Comparison of ENCODE assay signal across 11 cellular contexts in genomic region chr2:189685540-189686229, GRCh38. TPM values are rescaled to one million over a fixed set of nuclear protein-coding genes. Genes with fewer than 3 reads are reported as not detected.
DNase-seq lines count a peak whose midpoint lies in the region; ATAC-seq lines count a peak whose summit lies in the region.
"Had no signal": no experiment of that assay in that cellular context is flagged by ENCODE, and none has a peak within 500 bp of the region (broad histone marks: within the 10 kb centered on the region; RNA-seq: fewer than 3 reads in every experiment).

No MANE protein-coding gene starts in this region.

- ATAC-seq in GM19463 (IDR thresholded peaks at IDR 0.05; ENCODE audit: unreplicated experiment) (peak; percentile 74), HG03469 (IDR thresholded peaks at IDR 0.05; ENCODE audit: unreplicated experiment) (peak; percentile 60), HG02870 (IDR thresholded peaks at IDR 0.05; ENCODE audit: unreplicated experiment) (no peak), GM18519 (IDR thresholded peaks at IDR 0.05; ENCODE audit: low FRiP score, unreplicated experiment) (no peak)
- no peak for ATAC-seq in stimulated activated naive B cell treated with anti-CD40 and anti-IgM and Interleukin-4, amounts not matched to agents 10 μg/mL and 1 μg/mL and 100 μg/mL, for 72 hours (replicated peaks)
- ATAC-seq: Panc1 had no signal

- H3K27ac Mint-ChIP-seq in stimulated activated naive B cell treated with anti-CD40 and anti-IgM and Interleukin-4, amounts not matched to agents 10 μg/mL and 1 μg/mL and 100 μg/mL, for 72 hours, result no peak overlapping the region
- H3K27ac Mint-ChIP-seq: stimulated activated naive CD8-positive, alpha-beta T cell treated with anti-CD3 and anti-CD28 coated beads, Interleukin-15, Interleukin-2, amounts not matched to agents 100 ng/mL and 50 ng/mL, for 24 hours had no signal

- H3K9me3 Mint-ChIP-seq in stimulated activated naive B cell treated with anti-CD40 and anti-IgM and Interleukin-4, amounts not matched to agents 10 μg/mL and 1 μg/mL and 100 μg/mL, for 72 hours, result no peaks in the 10 kb centered on the region
- H3K9me3 Mint-ChIP-seq: stimulated activated naive CD8-positive, alpha-beta T cell treated with anti-CD3 and anti-CD28 coated beads, Interleukin-15, Interleukin-2, amounts not matched to agents 100 ng/mL and 50 ng/mL, for 24 hours had no signal

- DNase-seq in astrocyte of the hippocampus (ENCODE audit: low read depth, low spot score) (peak; percentile 83), renal cortical epithelial cell (ENCODE audit: low read depth) (peak; percentile 59), DMS153 (lab: John Stamatoyannopoulos, UW) (no peak)
- DNase-seq in stimulated activated naive B cell treated with anti-CD40 and anti-IgM and Interleukin-4, amounts not matched to agents 10 μg/mL and 1 μg/mL and 100 μg/mL, for 72 hours, result no peak
- DNase-seq: amniotic stem cell had no signal

- no peaks in the 10 kb centered on the region for H3K27me3 Mint-ChIP-seq in stimulated activated naive B cell treated with anti-CD40 and anti-IgM and Interleukin-4, amounts not matched to agents 10 μg/mL and 1 μg/mL and 100 μg/mL, for 72 hours
- H3K27me3 Mint-ChIP-seq: stimulated activated naive CD8-positive, alpha-beta T cell treated with anti-CD3 and anti-CD28 coated beads, Interleukin-15, Interleukin-2, amounts not matched to agents 100 ng/mL and 50 ng/mL, for 24 hours had no signal

- H3K36me3 Mint-ChIP-seq in stimulated activated naive B cell treated with anti-CD40 and anti-IgM and Interleukin-4, amounts not matched to agents 10 μg/mL and 1 μg/mL and 100 μg/mL, for 72 hours, result peaks cover 0 to 35% of the 10 kb centered on the region in 2 donors

- peaks cover 3 to 23% of the 10 kb centered on the region in 2 donors for H3K4me1 Mint-ChIP-seq in stimulated activated naive B cell treated with anti-CD40 and anti-IgM and Interleukin-4, amounts not matched to agents 10 μg/mL and 1 μg/mL and 100 μg/mL, for 72 hours

- no peak overlapping the region for H3K4me3 Mint-ChIP-seq in stimulated activated naive B cell treated with anti-CD40 and anti-IgM and Interleukin-4, amounts not matched to agents 10 μg/mL and 1 μg/mL and 100 μg/mL, for 72 hours
- H3K4me3 Mint-ChIP-seq: stimulated activated naive CD8-positive, alpha-beta T cell treated with anti-CD3 and anti-CD28 coated beads, Interleukin-15, Interleukin-2, amounts not matched to agents 100 ng/mL and 50 ng/mL, for 24 hours had no signal

RNA-seq across cellular contexts. Expression of gene ANKAR, which starts 11.2 kb away (rescaled TPM):
- 7.1 and 7.6 TPM in 2 replicates for total RNA-seq in renal cortical epithelial cell

RNA-seq across cellular contexts. Expression of gene ASNSD1, which starts 24.4 kb away (rescaled TPM):
- 64.9 and 65.6 TPM in 2 replicates for total RNA-seq in renal cortical epithelial cell

Comparison
In these comparisons a context has a peak if more than half of its experiments do, and no peak if none do; other contexts are left out.
1. ATAC-seq: peak in GM19463 (single experiment) and HG03469 (single experiment); none in stimulated activated naive B cell treated with anti-CD40 and anti-IgM and Interleukin-4, amounts not matched to agents 10 μg/mL and 1 μg/mL and 100 μg/mL, for 72 hours (0 of 2), HG02870 (single experiment) and GM18519 (single experiment).
2. DNase-seq: peak in astrocyte of the hippocampus (single experiment) and renal cortical epithelial cell (single experiment); none in DMS153 (single experiment) and stimulated activated naive B cell treated with anti-CD40 and anti-IgM and Interleukin-4, amounts not matched to agents 10 μg/mL and 1 μg/mL and 100 μg/mL, for 72 hours (single experiment).